ENCODE assay signal across 13 cellular contexts in genomic region chr3:45199837-45200648, GRCh38. TPM values are rescaled to one million over a fixed set of nuclear protein-coding genes. Genes with fewer than 3 reads are reported as not detected.
DNase-seq lines count a peak whose midpoint lies in the region; ATAC-seq and TF ChIP-seq lines count a peak whose summit lies in the region.
"Had no signal": no experiment of that assay in that cellular context is flagged by ENCODE, and none has a peak within 500 bp of the region (broad histone marks: within the 10 kb centered on the region; RNA-seq: fewer than 3 reads in every experiment).

No MANE protein-coding gene starts in this region.

- H3K27me3 ChIP-seq in GM23338 (ENCODE audit: insufficient read depth): no peaks in the 10 kb centered on the region
- no peaks in the 10 kb centered on the region for H3K27me3 ChIP-seq in MM.1S (replicated peaks; ENCODE audit: insufficient read depth, low read length)
- H3K27me3 ChIP-seq: ascending aorta, testis had no signal

- H3K4me2 ChIP-seq in GM23338 (no peak overlapping the region; the same call in 1 of the 2 replicates), MM.1S (ENCODE audit: low read depth, low read length) (no peak overlapping the region)

- peak overlapping the region; percentile 73; the same call in 1 of the 2 replicates for H2AFZ ChIP-seq in GM23338
- no peak overlapping the region for H2AFZ ChIP-seq in MM.1S (ENCODE audit: low read length)

- no peak overlapping the region for H3K27ac ChIP-seq in GM23338 (ENCODE audit: low read depth)
- H3K27ac ChIP-seq in MM.1S (ENCODE audit: low read length): no peak overlapping the region
- H3K27ac ChIP-seq: HL-60 had no signal

- peak; percentile 67 for ATAC-seq in GM23338
- ATAC-seq in effector memory CD8-positive, alpha-beta T cell (replicated peaks): no peak

- no peaks in the 10 kb centered on the region for H3F3A ChIP-seq in GM23338 (replicated peaks; ENCODE audit: low read depth)
- no peaks in the 10 kb centered on the region for H3F3A ChIP-seq in MM.1S (ENCODE audit: insufficient read depth, low read length)

- 0 out of 2 replicates have a peak, but pooled peaks cover 4% of the 10 kb centered on the region for H3K4me1 ChIP-seq in GM23338 (ENCODE audit: insufficient read depth)
- H3K4me1 ChIP-seq in MM.1S (ENCODE audit: low read length): peaks cover 13% of the 10 kb centered on the region

- H3K9me3 Mint-ChIP-seq in GM23338: no peaks in the 10 kb centered on the region
- no peaks in the 10 kb centered on the region for H3K9me3 Mint-ChIP-seq in effector memory CD8-positive, alpha-beta T cell

- H3K36me3 Mint-ChIP-seq in GM23338 (ENCODE audit: low read depth): no peaks in the 10 kb centered on the region
- H3K36me3 Mint-ChIP-seq in effector memory CD8-positive, alpha-beta T cell (ENCODE audit: insufficient read depth): no peaks in the 10 kb centered on the region

- TF ChIP-seq CTCF in GM23338 (conservative IDR thresholded peaks at IDR 0.05; ENCODE audit: low read depth in 2 of 2) (no peak), MM.1S (IDR thresholded peaks at IDR 0.05; ENCODE audit: low read length) (no peak)

- peaks cover 5% of the 10 kb centered on the region for H3K27me3 Mint-ChIP-seq in GM23338 (ENCODE audit: insufficient read depth, low read depth, poor library complexity)
- H3K27me3 Mint-ChIP-seq in effector memory CD8-positive, alpha-beta T cell: peaks cover 64 to 76% of the 10 kb centered on the region in 2 donors

- peak; percentile 41 for DNase-seq in GM23338 (ENCODE audit: low spot score)
- peak; percentile 67 for DNase-seq in SK-MEL-5 (ENCODE audit: low read depth, low spot score)
- peak; percentile 56 for DNase-seq in fibroblast of the conjunctiva (ENCODE audit: low read depth)
- peak; percentile 53 for DNase-seq in skeletal muscle cell (ENCODE audit: low read depth)
- no peak for DNase-seq in MM.1S
- DNase-seq in effector memory CD8-positive, alpha-beta T cell: no peak
- DNase-seq in stimulated activated CD4-positive, alpha-beta T cell treated with anti-CD3 and anti-CD28 coated beads, Interleukin-4, amount 100 ng/mL, for 24 hours: no peak
- DNase-seq in activated T-cell treated with anti-CD3 and anti-CD28 coated beads for 4 hours: no peak
- DNase-seq: activated CD4-positive, CD25-positive, alpha-beta regulatory T cell; NCI-H526 treated with DMSO at 0.1 percent for 48 hours; testis had no signal

- H3K4me3 ChIP-seq in GM23338 (no peak overlapping the region), skeletal muscle cell (ENCODE audit: low read depth, low read length) (no peak overlapping the region), MM.1S (ENCODE audit: low read length) (no peak overlapping the region)
- H3K4me3 ChIP-seq: ascending aorta, testis had no signal

- no peak overlapping the region for H3K4me3 Mint-ChIP-seq in GM23338
- no peak overlapping the region for H3K4me3 Mint-ChIP-seq in effector memory CD8-positive, alpha-beta T cell

- no peak overlapping the region for H3K27ac Mint-ChIP-seq in GM23338
- no peak overlapping the region for H3K27ac Mint-ChIP-seq in effector memory CD8-positive, alpha-beta T cell

- in situ Hi-C loops in SK-MEL-5 (cut with HindIII; ENCODE audit: low pct_unique_long_range_greater_than_20kb, low sequenced_read_pairs): no loop called here

- H3K79me2 ChIP-seq in GM23338 (replicated peaks; ENCODE audit: insufficient read depth): no peaks in the 10 kb centered on the region
- H3K79me2 ChIP-seq in MM.1S (ENCODE audit: low read length): no peaks in the 10 kb centered on the region

- H3K4me1 Mint-ChIP-seq in GM23338: peaks cover 4% of the 10 kb centered on the region
- H3K4me1 Mint-ChIP-seq in effector memory CD8-positive, alpha-beta T cell (ENCODE audit: low read depth in 2 of 2): no peaks in the 10 kb centered on the region

- no peak overlapping the region for H3K9ac ChIP-seq in MM.1S (ENCODE audit: low read length)

- H3K9me3 ChIP-seq in MM.1S (replicated peaks; ENCODE audit: insufficient read depth, low read length): no peaks in the 10 kb centered on the region
- H3K9me3 ChIP-seq: ascending aorta, testis had no signal

- no peaks in the 10 kb centered on the region for H4K20me1 ChIP-seq in GM23338 (replicated peaks; ENCODE audit: insufficient read depth)
- no peaks in the 10 kb centered on the region for H4K20me1 ChIP-seq in MM.1S (ENCODE audit: insufficient read depth, low read length)

- no peaks in the 10 kb centered on the region for H3K36me3 ChIP-seq in GM23338 (ENCODE audit: insufficient read depth)
- H3K36me3 ChIP-seq in MM.1S (replicated peaks; ENCODE audit: insufficient read depth, low read length): no peaks in the 10 kb centered on the region
- H3K36me3 ChIP-seq: ascending aorta had no signal

- H3K9me2 ChIP-seq in GM23338 (ENCODE audit: insufficient read depth) (no peaks in the 10 kb centered on the region), MM.1S (replicated peaks; ENCODE audit: insufficient read depth, low read length) (no peaks in the 10 kb centered on the region)

TF ChIP-seq in GM23338, 12 proteins besides CTCF, POLR2A, EP300 and RAD21:
- TF ChIP-seq ZNF331 (CRISPR knock-in tag; IDR thresholded peaks at IDR 0.05; ENCODE audit: low read depth): no peak
- no peak for TF ChIP-seq EZH2phosphoT487 (IDR thresholded peaks at IDR 0.05; ENCODE audit: unreplicated experiment)
- TF ChIP-seq CREB1 (CRISPR knock-in tag; IDR thresholded peaks at IDR 0.05; ENCODE audit: low read depth): no peak
- no peak for TF ChIP-seq ETS1 (IDR thresholded peaks at IDR 0.05)
- no peak for TF ChIP-seq EZH2 (IDR thresholded peaks at IDR 0.05; ENCODE audit: low read depth, unreplicated experiment)
- no peak for TF ChIP-seq JUNB (IDR thresholded peaks at IDR 0.05; ENCODE audit: unreplicated experiment)
- TF ChIP-seq POLR2AphosphoS5 (IDR thresholded peaks at IDR 0.05; ENCODE audit: low read depth): no peak
- no peak for TF ChIP-seq REST (IDR thresholded peaks at IDR 0.05; ENCODE audit: unreplicated experiment)
- TF ChIP-seq STAT1 (IDR thresholded peaks at IDR 0.05; ENCODE audit: unreplicated experiment): no peak
- TF ChIP-seq NANOG (IDR thresholded peaks at IDR 0.05; ENCODE audit: borderline replicate concordance): no peak
- TF ChIP-seq ZNF114 (CRISPR knock-in tag; IDR thresholded peaks at IDR 0.05): no peak

RNA-seq across cellular contexts. Expression of gene TMEM158, which starts 26.0 kb away (rescaled TPM):
- total RNA-seq in GM23338 (2014; rRNA removed; shearing (Covaris generic)): 16.9 and 19.6 TPM in 2 replicates
- polyA plus RNA-seq in GM23338 (2016; fragmentation: Nextera tagmentation; extraction: Ambion mirVana): 9.6 and 12.8 TPM in 2 replicates
- 2.7 and 4.2 TPM in 2 replicates for total RNA-seq in SK-MEL-5 (2014; rRNA removed; shearing (Covaris generic))
- polyA plus RNA-seq in SK-MEL-5 (2015; cell fraction: cytosol; rRNA removed): 19.2 and 22.2 TPM in 2 replicates
- 2.8 and 6.6 TPM in 2 replicates for polyA plus RNA-seq in SK-MEL-5 (2015; cell fraction: nucleus; rRNA removed)
- total RNA-seq: ascending aorta had no signal

RNA-seq across cellular contexts. Expression of gene CDCP1, which starts 53.9 kb away (rescaled TPM):
- total RNA-seq in GM23338 (2014; rRNA removed; shearing (Covaris generic)): 17.4 and 20.1 TPM in 2 replicates
- polyA plus RNA-seq in GM23338 (2016; fragmentation: Nextera tagmentation; extraction: Ambion mirVana): 7.7 and 8.4 TPM in 2 replicates
- total RNA-seq in SK-MEL-5 (2014; rRNA removed; shearing (Covaris generic)): not detected in 2 replicates
- polyA plus RNA-seq in SK-MEL-5 (2015; cell fraction: cytosol; rRNA removed): 0.04 and 0.06 TPM in 2 replicates
- polyA plus RNA-seq in SK-MEL-5 (2015; cell fraction: nucleus; rRNA removed): 0.03 and 0.04 TPM in 2 replicates

Comparison
In these comparisons a context has a peak if more than half of its experiments do, and no peak if none do; other contexts are left out.
1. DNase-seq: peak in GM23338 (single experiment), SK-MEL-5 (single experiment), fibroblast of the conjunctiva (single experiment) and skeletal muscle cell (single experiment); none in MM.1S (single experiment), effector memory CD8-positive, alpha-beta T cell (0 of 3), stimulated activated CD4-positive, alpha-beta T cell treated with anti-CD3 and anti-CD28 coated beads, Interleukin-4, amount 100 ng/mL, for 24 hours (single experiment) and activated T-cell treated with anti-CD3 and anti-CD28 coated beads for 4 hours (single experiment).
2. RNA of gene CDCP1, which starts 53.9 kb away (total RNA-seq): 17.4 to 20.1 TPM in GM23338; not detected in SK-MEL-5; every median in the first group is over 10 times any median in the second.